11 cellular contexts compared by ENCODE assay signal in genomic region chr12:14261096-14261495, GRCh38.
DNase-seq lines count a peak whose midpoint lies in the region; ATAC-seq and TF ChIP-seq lines count a peak whose summit lies in the region.
"Had no signal": no experiment of that assay in that cellular context is flagged by ENCODE, and none has a peak within 500 bp of the region (broad histone marks: within the 10 kb centered on the region; RNA-seq: fewer than 3 reads in every experiment).

No MANE protein-coding gene starts in this region.

- H3K4me1 ChIP-seq in A673 (ENCODE audit: insufficient read depth, low read length, poor library complexity, severe bottlenecking) (peaks cover 47% of the 10 kb centered on the region), right atrium auricular region (peaks cover 0 to 51% of the 10 kb centered on the region in 2 donors)

- H3K4me1 Mint-ChIP-seq in WTC11: peaks cover 62% of the 10 kb centered on the region
- peaks cover 52% of the 10 kb centered on the region for H3K4me1 Mint-ChIP-seq in osteocyte (ENCODE audit: unreplicated experiment)

- no peak for TF ChIP-seq CTCF in A673 (conservative IDR thresholded peaks at IDR 0.05; ENCODE audit: low read depth, low read length)
- no peak for TF ChIP-seq CTCF in WTC11 (IDR thresholded peaks at IDR 0.05)
- TF ChIP-seq CTCF in right atrium auricular region (IDR thresholded peaks at IDR 0.05): no peak
- no peak for TF ChIP-seq CTCF in osteocyte (IDR thresholded peaks at IDR 0.05)

- H3K4me3 ChIP-seq in A673 (ENCODE audit: low read depth, low read length, poor library complexity, severe bottlenecking) (no peak overlapping the region), right atrium auricular region (peak overlapping the region in 1 of 2 donors; percentile 31)

- DNase-seq in A673 (ENCODE audit: low spot score): no peak
- DNase-seq in WTC11 (ENCODE audit: low spot score): peak; percentile 26
- no peak for DNase-seq in right atrium auricular region (ENCODE audit: low spot score)
- no peak for DNase-seq in osteocyte (ENCODE audit: extremely low spot score, unreplicated experiment)
- no peak for DNase-seq in DMS 273 (lab: John Stamatoyannopoulos, UW; ENCODE audit: unreplicated experiment)
- DNase-seq: activated T-cell treated with anti-CD3 and anti-CD28 coated beads for 4 hours, KG1, NCI-H526 had no signal

- TF ChIP-seq POLR2A in GM18505 (IDR thresholded peaks at IDR 0.05; ENCODE audit: borderline replicate concordance, extremely low read depth, insufficient read depth, insufficient read length): no peak

- H3K36me3 Mint-ChIP-seq in WTC11: peaks cover 26% of the 10 kb centered on the region
- H3K36me3 Mint-ChIP-seq in osteocyte (ENCODE audit: unreplicated experiment): peaks cover 5% of the 10 kb centered on the region

- peak overlapping the region; percentile 49 for H3K4me3 Mint-ChIP-seq in WTC11
- H3K4me3 Mint-ChIP-seq in osteocyte (ENCODE audit: unreplicated experiment): no peak overlapping the region

- H3K27ac ChIP-seq in A673 (ENCODE audit: low read depth, low read length, poor library complexity, severe bottlenecking) (peak overlapping the region; percentile 96), right atrium auricular region (peak overlapping the region; percentile 84 to 86)

- POLR2A ChIA-PET in A673 (lab: Charles Lee; ENCODE audit: low non-redundant PET): interaction anchor here (0.7 kb wide), 1 partner anchor 104 kb away, joined by 3 read pairs; no protein-coding TSS in a partner anchor
- POLR2A ChIA-PET in WTC11 (lab: Charles Lee): interaction anchor here (1.0 to 4.2 kb wide), 7 partner anchors 12 to 510 kb away, joined by 3 to 103 read pairs (median 3); partner anchors contain the start of gene ATF7IP

- peak overlapping the region; percentile 100 for H3K27ac Mint-ChIP-seq in WTC11
- H3K27ac Mint-ChIP-seq in osteocyte (ENCODE audit: unreplicated experiment): peak overlapping the region; percentile 85

- peaks cover 15% of the 10 kb centered on the region for H3K9me3 ChIP-seq in A673 (ENCODE audit: low read depth, low read length, poor library complexity, severe bottlenecking)
- H3K9me3 ChIP-seq in right atrium auricular region: peaks cover 0 to 15% of the 10 kb centered on the region in 2 donors

- H3K27me3 Mint-ChIP-seq in WTC11 (ENCODE audit: low read depth) (no peaks in the 10 kb centered on the region; the same call in 1 of the 2 replicates), osteocyte (ENCODE audit: unreplicated experiment) (no peaks in the 10 kb centered on the region)

- H3K36me3 ChIP-seq in A673 (ENCODE audit: insufficient read depth, low read length, poor library complexity, severe bottlenecking): no peaks in the 10 kb centered on the region
- no peaks in the 10 kb centered on the region for H3K36me3 ChIP-seq in right atrium auricular region

- CTCF ChIA-PET in A673 (lab: Charles Lee) (no interaction called here), WTC11 (lab: Charles Lee) (interaction anchor here (1.1 to 1.3 kb wide), 3 partner anchors 105 to 193 kb away, joined by 3 to 9 read pairs (median 4); partner anchors contain the start of gene ATF7IP)

- no peak for ATAC-seq in WTC11
- ATAC-seq in GM21786 (IDR thresholded peaks at IDR 0.05; ENCODE audit: unreplicated experiment): no peak
- ATAC-seq in GM18502 (IDR thresholded peaks at IDR 0.05; ENCODE audit: poor library complexity, unreplicated experiment): no peak
- no peak for ATAC-seq in GM18505 (IDR thresholded peaks at IDR 0.05; ENCODE audit: unreplicated experiment)

- H3K9me3 Mint-ChIP-seq in WTC11: peaks cover 23% of the 10 kb centered on the region
- peaks cover 5% of the 10 kb centered on the region for H3K9me3 Mint-ChIP-seq in osteocyte (ENCODE audit: unreplicated experiment)

- intact Hi-C loops in A673 (cut with micrococcal nuclease; ENCODE audit: unreplicated experiment): no loop called here

- no TSS peak for BruUV-seq in A673 (replicated peaks; lab: Mats Ljungman, UMichigan)

- H3K27me3 ChIP-seq in A673 (replicated peaks; ENCODE audit: insufficient read depth, low read depth, low read length, poor library complexity) (no peaks in the 10 kb centered on the region), right atrium auricular region (no peaks in the 10 kb centered on the region)

TF ChIP-seq in WTC11, 78 proteins besides CTCF, POLR2A, EP300 and RAD21:
- TF ChIP-seq FOXP1 (CRISPR knock-in tag; IDR thresholded peaks at IDR 0.05; ENCODE audit: borderline replicate concordance) (no peak), SMAD3 (CRISPR knock-in tag; IDR thresholded peaks at IDR 0.05; ENCODE audit: borderline replicate concordance) (no peak), NR3C1 (CRISPR knock-in tag; conservative IDR thresholded peaks at IDR 0.05; ENCODE audit: low read depth) (no peak), AFF4 (CRISPR knock-in tag; IDR thresholded peaks at IDR 0.05; ENCODE audit: borderline replicate concordance) (no peak), RORB (CRISPR knock-in tag; IDR thresholded peaks at IDR 0.05) (no peak), SP1 (CRISPR knock-in tag; conservative IDR thresholded peaks at IDR 0.05) (no peak), E2F1 (CRISPR knock-in tag; IDR thresholded peaks at IDR 0.05) (no peak)
